In the genomic region with DNA sequence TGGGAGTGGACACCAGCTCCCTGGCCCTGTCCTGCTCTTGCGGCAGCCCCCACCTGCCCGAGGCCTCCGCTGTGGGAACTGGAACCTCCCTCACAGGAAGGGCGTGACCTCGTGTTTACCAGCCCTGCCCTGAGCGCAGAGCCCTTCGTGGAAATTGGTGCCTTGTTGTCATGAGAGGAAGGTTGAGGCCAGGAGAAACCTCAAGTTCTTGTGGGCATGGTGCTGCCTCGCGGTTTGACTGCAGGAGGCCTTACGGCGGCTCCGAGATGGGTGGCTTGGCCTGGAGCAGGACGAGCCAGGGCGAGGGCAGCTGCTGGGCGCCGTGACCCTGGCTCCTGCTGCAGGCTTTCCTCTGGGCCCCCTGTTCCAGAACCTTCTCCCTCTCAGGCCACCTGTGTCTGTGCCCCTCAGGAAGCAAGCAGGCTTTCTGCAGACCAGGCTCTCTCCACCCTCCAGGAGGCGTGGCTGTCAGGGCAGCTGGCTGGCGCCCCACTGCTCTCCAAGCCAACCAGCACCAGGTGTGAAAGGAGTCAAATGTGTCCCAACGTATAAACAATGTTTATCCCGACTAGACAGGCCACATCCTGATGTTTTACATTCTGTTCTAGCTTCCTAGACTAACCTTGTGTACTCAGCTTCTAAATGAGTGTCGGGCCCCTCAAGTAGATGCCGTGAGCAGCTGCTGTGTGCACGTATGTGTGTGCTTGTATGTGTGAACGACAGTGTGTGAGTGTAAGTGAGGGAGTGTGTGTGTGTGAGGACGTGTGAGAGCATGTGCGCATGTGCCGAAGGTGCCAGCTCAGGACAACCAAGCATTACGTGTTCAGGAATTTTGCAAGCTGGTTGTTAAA, we compare ENCODE assay signal across 9 cellular contexts. TPM values are rescaled to one million over a fixed set of nuclear protein-coding genes. Genes with fewer than 3 reads are reported as not detected.
A peak's percentile ranks its signal among the peaks of the same experiment; 100 is the strongest.
DNase-seq lines count a peak whose midpoint lies in the region; ATAC-seq, FAIRE-seq and TF ChIP-seq lines count a peak whose summit lies in the region.
"Had no signal": no experiment of that assay in that cellular context is flagged by ENCODE, and none has a peak within 500 bp of the region (broad histone marks: within the 10 kb centered on the region; RNA-seq: fewer than 3 reads in every experiment).

No MANE protein-coding gene starts in this region.

- no peaks in the 10 kb centered on the region for H3K9me3 ChIP-seq in CD4-positive, alpha-beta memory T cell (ENCODE audit: control insufficient read depth in 1 of 2, low read length in 2 of 2)
- no peaks in the 10 kb centered on the region for H3K9me3 ChIP-seq in kidney (ENCODE audit: control insufficient read depth in 1 of 2, low read length in 2 of 2)

- H3K9ac ChIP-seq in kidney (ENCODE audit: low read length in 2 of 2): no peak overlapping the region

- H3K27ac ChIP-seq in CD4-positive, alpha-beta memory T cell (ENCODE audit: low read depth, low read length): peak overlapping the region; percentile 56
- H3K27ac ChIP-seq in kidney (ENCODE audit: low read depth in 2 of 2, low read length in 2 of 2): no peak overlapping the region

- TF ChIP-seq CTCF in kidney (IDR thresholded peaks at IDR 0.05; ENCODE audit: borderline replicate concordance, extremely low read depth, insufficient read depth) (no peak), GM20000 (IDR thresholded peaks at IDR 0.05; ENCODE audit: extremely low read depth, missing control alignments) (no peak)

- intact Hi-C loops in CD4-positive, alpha-beta memory T cell (cut with micrococcal nuclease): loop anchor here (1.0 to 2.0 kb wide), 2 partner anchors 14 to 84 kb away; no protein-coding TSS in a partner anchor
- intact Hi-C loops in kidney (cut with DNase I): no loop called here

- peaks cover 80% of the 10 kb centered on the region for H3K4me1 ChIP-seq in CD4-positive, alpha-beta memory T cell (ENCODE audit: insufficient read depth, low read length)
- H3K4me1 ChIP-seq in kidney (ENCODE audit: control insufficient read depth in 1 of 2, insufficient read depth in 1 of 2, low read depth in 1 of 2, low read length in 2 of 2): peaks cover 0 to 4% of the 10 kb centered on the region in 2 donors

- no peaks in the 10 kb centered on the region for H3K27me3 ChIP-seq in CD4-positive, alpha-beta memory T cell (ENCODE audit: insufficient read depth, low read length)

- CTCF ChIA-PET in CD4-positive, alpha-beta memory T cell (lab: Charles Lee; ENCODE audit: partially characterized antibody): interaction anchor here (1.0 to 1.7 kb wide), 10 partner anchors 14 to 85 kb away, joined by 3 to 7 read pairs (median 4); no protein-coding TSS in a partner anchor

- peak; percentile 89 to 92 (median 90) for DNase-seq in CD4-positive, alpha-beta memory T cell
- DNase-seq in NCI-H187 treated with DMSO at 0.1 percent for 48 hours (lab: John Stamatoyannopoulos, UW): peak; percentile 89
- peak; percentile 60 to 66 for DNase-seq in activated CD4-positive, alpha-beta T cell treated with anti-CD3 and anti-CD28 coated beads, Interleukin-2, amount 50 U/mL, for 48 hours
- DNase-seq in kidney: peak; percentile 84
- no peak for DNase-seq in GM20000 (ENCODE audit: low spot score)
- DNase-seq in HCEC 1CT: no peak
- no peak for DNase-seq in iPS-NIHi11 (ENCODE audit: low spot score)

- H3K27me3 Mint-ChIP-seq in CD4-positive, alpha-beta memory T cell: no peaks in the 10 kb centered on the region

- ATAC-seq in HG02938 (IDR thresholded peaks at IDR 0.05; ENCODE audit: unreplicated experiment): no peak

- no peak for FAIRE-seq in kidney (lab: Jason Lieb, UNC)

- no peaks in the 10 kb centered on the region for H3K36me3 ChIP-seq in CD4-positive, alpha-beta memory T cell (ENCODE audit: insufficient read depth, low read length)
- H3K36me3 ChIP-seq in kidney (ENCODE audit: control insufficient read depth in 1 of 2, insufficient read depth in 2 of 2, low read length in 2 of 2): no peaks in the 10 kb centered on the region

- H3K4me3 ChIP-seq in CD4-positive, alpha-beta memory T cell (ENCODE audit: low read length in 2 of 2): peak overlapping the region; percentile 37 to 43
- no peak overlapping the region for H3K4me3 ChIP-seq in kidney (ENCODE audit: low read length in 2 of 2)

- peaks cover 31 to 38% (median 32%) of the 10 kb centered on the region in 4 donors for H3K4me1 Mint-ChIP-seq in CD4-positive, alpha-beta memory T cell

- H3K27ac Mint-ChIP-seq in CD4-positive, alpha-beta memory T cell: no peak overlapping the region

- POLR2A ChIA-PET in CD4-positive, alpha-beta memory T cell (lab: Charles Lee; ENCODE audit: partially characterized antibody): interaction anchor here (0.8 to 5.4 kb wide), 28 partner anchors 8 to 139 kb away, joined by 3 to 170 read pairs (median 5); a partner anchor contains a TSS

- H3K9me3 Mint-ChIP-seq in CD4-positive, alpha-beta memory T cell: no peaks in the 10 kb centered on the region

- H3K4me3 Mint-ChIP-seq in CD4-positive, alpha-beta memory T cell: no peak overlapping the region

- H3K36me3 Mint-ChIP-seq in CD4-positive, alpha-beta memory T cell: peaks cover under 1 to 5% of the 10 kb centered on the region in 2 donors

RNA-seq across cellular contexts. Expression of a gene that starts 10.4 kb away (rescaled TPM):
- 100 to 1,000 TPM; 171 to 174 TPM for total RNA-seq in CD4-positive, alpha-beta memory T cell
- polyA plus RNA-seq in CD4-positive, alpha-beta memory T cell: 100 to 1,000 TPM in 1 of 2 donors, 10 to 100 TPM in 1; 65.5 to 141 TPM
- total RNA-seq in kidney: 28.8 TPM
- 4.2 TPM for polyA plus RNA-seq in kidney (ENCODE audit: insufficient read depth, low read depth, low replicate concordance)

RNA-seq across cellular contexts. Expression of a gene that starts 36.2 kb away (rescaled TPM):
- not detected for total RNA-seq in CD4-positive, alpha-beta memory T cell
- polyA plus RNA-seq in CD4-positive, alpha-beta memory T cell: not detected
- total RNA-seq in kidney: not detected
- polyA plus RNA-seq in kidney (ENCODE audit: insufficient read depth, low read depth, low replicate concordance): not detected
- total RNA-seq: temporal lobe had no signal

Comparison
In these comparisons a context has a peak if more than half of its experiments do, and no peak if none do; other contexts are left out.
1. DNase-seq: peak in CD4-positive, alpha-beta memory T cell (5 of 5), NCI-H187 treated with DMSO at 0.1 percent for 48 hours (single experiment), activated CD4-positive, alpha-beta T cell treated with anti-CD3 and anti-CD28 coated beads, Interleukin-2, amount 50 U/mL, for 48 hours (2 of 2) and kidney (single experiment); none in GM20000 (single experiment), HCEC 1CT (single experiment) and iPS-NIHi11 (single experiment).
2. H3K4me3 ChIP-seq: peak in CD4-positive, alpha-beta memory T cell (2 of 2); none in kidney (0 of 2).